Comparison of ENCODE assay signal across 1 cellular context in genomic region chr11:64768300-64768694, GRCh38.
TF ChIP-seq lines count a peak whose summit lies in the region.

No MANE protein-coding gene starts in this region.

TF ChIP-seq in WTC11, 78 proteins besides CTCF, POLR2A, EP300 and RAD21 (continued from another document):
- TF ChIP-seq ZNF281 (CRISPR knock-in tag; IDR thresholded peaks at IDR 0.05) (no peak), TP53 (CRISPR knock-in tag; IDR thresholded peaks at IDR 0.05) (no peak)
